ENCODE assay signal across 20 cellular contexts in the genomic region with DNA sequence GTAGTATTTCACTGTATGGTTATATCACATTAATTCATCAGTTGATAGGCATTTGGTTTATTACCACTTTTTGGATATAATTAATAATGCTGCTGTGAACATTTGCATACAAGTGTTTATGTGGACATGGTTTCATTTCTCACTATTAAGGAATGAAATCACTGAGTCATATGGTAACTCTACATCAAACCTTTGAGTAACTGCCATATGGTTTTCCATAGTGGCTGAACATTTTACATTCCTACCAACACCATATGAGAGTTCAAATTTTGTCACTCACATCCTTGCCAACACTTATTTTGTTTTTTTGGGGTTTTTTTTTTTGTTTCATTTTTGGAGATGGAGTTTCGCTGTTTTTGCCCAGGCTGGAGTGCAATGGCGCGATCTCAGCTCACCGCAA. TPM values are rescaled to one million over a fixed set of nuclear protein-coding genes. Genes with fewer than 3 reads are reported as not detected.
DNase-seq lines count a peak whose midpoint lies in the region; ATAC-seq lines count a peak whose summit lies in the region.
"Had no signal": no experiment of that assay in that cellular context is flagged by ENCODE, and none has a peak within 500 bp of the region (broad histone marks: within the 10 kb centered on the region; RNA-seq: fewer than 3 reads in every experiment).

No MANE protein-coding gene starts in this region.

- peaks cover 2% of the 10 kb centered on the region for H3K4me1 Mint-ChIP-seq in activated naive CD8-positive, alpha-beta T cell treated with anti-CD3 and anti-CD28 coated beads for 36 hours
- peaks cover 2% of the 10 kb centered on the region for H3K4me1 Mint-ChIP-seq in activated naive CD8-positive, alpha-beta T cell treated with anti-CD3 and anti-CD28 coated beads, Interleukin-2, amount 50 U/mL, for 24 hours
- H3K4me1 Mint-ChIP-seq in activated T-helper 17 cell treated with anti-CD3 and anti-CD28 coated beads, Interleukin-2, amount 50 U/mL, for 72 hours, result no peaks in the 10 kb centered on the region
- no peaks in the 10 kb centered on the region for H3K4me1 Mint-ChIP-seq in stimulated activated effector memory CD8-positive, alpha-beta T cell treated with anti-CD3 and anti-CD28 coated beads, Interleukin-12 subunit alpha, Interleukin-12 subunit beta, amount 100 ng/mL, for 72 hours
- no peaks in the 10 kb centered on the region for H3K4me1 Mint-ChIP-seq in effector memory CD8-positive, alpha-beta T cell (ENCODE audit: low read depth in 2 of 2)
- H3K4me1 Mint-ChIP-seq: B cell, CD14-positive monocyte, IgD-negative memory B cell had no signal

- peaks cover 20% of the 10 kb centered on the region for H3K36me3 Mint-ChIP-seq in activated naive CD8-positive, alpha-beta T cell treated with anti-CD3 and anti-CD28 coated beads for 36 hours
- peaks cover 26% of the 10 kb centered on the region for H3K36me3 Mint-ChIP-seq in activated naive CD8-positive, alpha-beta T cell treated with anti-CD3 and anti-CD28 coated beads, Interleukin-2, amount 50 U/mL, for 24 hours (ENCODE audit: low read depth)
- H3K36me3 Mint-ChIP-seq in activated T-helper 17 cell treated with anti-CD3 and anti-CD28 coated beads, Interleukin-2, amount 50 U/mL, for 72 hours (ENCODE audit: low read depth), result peaks cover 86% of the 10 kb centered on the region
- H3K36me3 Mint-ChIP-seq in stimulated activated effector memory CD8-positive, alpha-beta T cell treated with anti-CD3 and anti-CD28 coated beads, Interleukin-12 subunit alpha, Interleukin-12 subunit beta, amount 100 ng/mL, for 72 hours, result peaks cover 100% of the 10 kb centered on the region
- H3K36me3 Mint-ChIP-seq in effector memory CD8-positive, alpha-beta T cell (ENCODE audit: insufficient read depth), result peaks cover 87% of the 10 kb centered on the region

- DNase-seq in activated naive CD8-positive, alpha-beta T cell treated with anti-CD3 and anti-CD28 coated beads for 36 hours, result no peak
- no peak for DNase-seq in activated naive CD8-positive, alpha-beta T cell treated with anti-CD3 and anti-CD28 coated beads, Interleukin-2, amount 50 U/mL, for 24 hours
- peak; percentile 34 for DNase-seq in ELR (ENCODE audit: low read depth)
- no peak for DNase-seq in stimulated activated effector memory CD8-positive, alpha-beta T cell treated with anti-CD3 and anti-CD28 coated beads, Interleukin-12 subunit alpha, Interleukin-12 subunit beta, amount 100 ng/mL, for 72 hours (ENCODE audit: low spot score in 2 of 2)
- no peak for DNase-seq in effector memory CD8-positive, alpha-beta T cell
- DNase-seq: Calu3, DMS79 treated with DMSO at 0.1 percent for 48 hours, H7, HFFc6, MM.1S, NCI-H2029, NCI-H446 treated with DMSO at 0.1 percent for 48 hours, NCI-H526, SHP77 had no signal

- H3K4me3 Mint-ChIP-seq in activated naive CD8-positive, alpha-beta T cell treated with anti-CD3 and anti-CD28 coated beads for 36 hours, result no peak overlapping the region
- H3K4me3 Mint-ChIP-seq in activated naive CD8-positive, alpha-beta T cell treated with anti-CD3 and anti-CD28 coated beads, Interleukin-2, amount 50 U/mL, for 24 hours, result no peak overlapping the region
- H3K4me3 Mint-ChIP-seq in activated T-helper 17 cell treated with anti-CD3 and anti-CD28 coated beads, Interleukin-2, amount 50 U/mL, for 72 hours, result no peak overlapping the region
- no peak overlapping the region for H3K4me3 Mint-ChIP-seq in stimulated activated effector memory CD8-positive, alpha-beta T cell treated with anti-CD3 and anti-CD28 coated beads, Interleukin-12 subunit alpha, Interleukin-12 subunit beta, amount 100 ng/mL, for 72 hours
- H3K4me3 Mint-ChIP-seq in effector memory CD8-positive, alpha-beta T cell, result no peak overlapping the region
- H3K4me3 Mint-ChIP-seq: B cell, CD14-positive monocyte, HFFc6, IgD-negative memory B cell had no signal

- ATAC-seq in activated naive CD8-positive, alpha-beta T cell treated with anti-CD3 and anti-CD28 coated beads, Interleukin-2, amount 50 U/mL, for 24 hours, result no peak
- peak; percentile 69 for ATAC-seq in activated T-helper 17 cell treated with anti-CD3 and anti-CD28 coated beads, Interleukin-2, amount 50 U/mL, for 72 hours (replicated peaks)
- no peak for ATAC-seq in stimulated activated effector memory CD8-positive, alpha-beta T cell treated with anti-CD3 and anti-CD28 coated beads, Interleukin-12 subunit alpha, Interleukin-12 subunit beta, amount 100 ng/mL, for 72 hours
- ATAC-seq in effector memory CD8-positive, alpha-beta T cell (replicated peaks), result no peak
- no peak for ATAC-seq in HG02763 (IDR thresholded peaks at IDR 0.05; ENCODE audit: unreplicated experiment)
- ATAC-seq in GM19395 (IDR thresholded peaks at IDR 0.05; ENCODE audit: unreplicated experiment), result no peak

- H3K9me3 Mint-ChIP-seq in activated naive CD8-positive, alpha-beta T cell treated with anti-CD3 and anti-CD28 coated beads for 36 hours, result no peaks in the 10 kb centered on the region
- H3K9me3 Mint-ChIP-seq in activated naive CD8-positive, alpha-beta T cell treated with anti-CD3 and anti-CD28 coated beads, Interleukin-2, amount 50 U/mL, for 24 hours, result no peaks in the 10 kb centered on the region
- H3K9me3 Mint-ChIP-seq in activated T-helper 17 cell treated with anti-CD3 and anti-CD28 coated beads, Interleukin-2, amount 50 U/mL, for 72 hours, result no peaks in the 10 kb centered on the region
- no peaks in the 10 kb centered on the region for H3K9me3 Mint-ChIP-seq in stimulated activated effector memory CD8-positive, alpha-beta T cell treated with anti-CD3 and anti-CD28 coated beads, Interleukin-12 subunit alpha, Interleukin-12 subunit beta, amount 100 ng/mL, for 72 hours
- no peaks in the 10 kb centered on the region for H3K9me3 Mint-ChIP-seq in effector memory CD8-positive, alpha-beta T cell
- H3K9me3 Mint-ChIP-seq: HFFc6, IgD-negative memory B cell had no signal

- no peaks in the 10 kb centered on the region for H3K27me3 Mint-ChIP-seq in activated naive CD8-positive, alpha-beta T cell treated with anti-CD3 and anti-CD28 coated beads for 36 hours
- H3K27me3 Mint-ChIP-seq in activated naive CD8-positive, alpha-beta T cell treated with anti-CD3 and anti-CD28 coated beads, Interleukin-2, amount 50 U/mL, for 24 hours, result no peaks in the 10 kb centered on the region
- no peaks in the 10 kb centered on the region for H3K27me3 Mint-ChIP-seq in activated T-helper 17 cell treated with anti-CD3 and anti-CD28 coated beads, Interleukin-2, amount 50 U/mL, for 72 hours
- H3K27me3 Mint-ChIP-seq in effector memory CD8-positive, alpha-beta T cell, result no peaks in the 10 kb centered on the region
- H3K27me3 Mint-ChIP-seq: B cell, IgD-negative memory B cell had no signal

- H3K27ac Mint-ChIP-seq in activated naive CD8-positive, alpha-beta T cell treated with anti-CD3 and anti-CD28 coated beads for 36 hours, result peak overlapping the region; percentile 42
- H3K27ac Mint-ChIP-seq in activated naive CD8-positive, alpha-beta T cell treated with anti-CD3 and anti-CD28 coated beads, Interleukin-2, amount 50 U/mL, for 24 hours, result no peak overlapping the region
- H3K27ac Mint-ChIP-seq in activated T-helper 17 cell treated with anti-CD3 and anti-CD28 coated beads, Interleukin-2, amount 50 U/mL, for 72 hours, result peak overlapping the region; percentile 65
- H3K27ac Mint-ChIP-seq in stimulated activated effector memory CD8-positive, alpha-beta T cell treated with anti-CD3 and anti-CD28 coated beads, Interleukin-12 subunit alpha, Interleukin-12 subunit beta, amount 100 ng/mL, for 72 hours, result peak overlapping the region; percentile 60
- no peak overlapping the region for H3K27ac Mint-ChIP-seq in effector memory CD8-positive, alpha-beta T cell

RNA-seq across cellular contexts. Expression of gene EAPP, which starts 30.2 kb away (rescaled TPM):
- total RNA-seq in activated naive CD8-positive, alpha-beta T cell treated with anti-CD3 and anti-CD28 coated beads for 36 hours, result 10 to 100 TPM; 38.6 to 39.2 TPM
- total RNA-seq in activated T-helper 17 cell treated with anti-CD3 and anti-CD28 coated beads, Interleukin-2, amount 50 U/mL, for 72 hours, result 10 to 100 TPM; 33.6 to 46.9 TPM

Comparison
In these comparisons a context has a peak if more than half of its experiments do, and no peak if none do; other contexts are left out.
1. H3K27ac Mint-ChIP-seq: peak in activated naive CD8-positive, alpha-beta T cell treated with anti-CD3 and anti-CD28 coated beads for 36 hours (single experiment), activated T-helper 17 cell treated with anti-CD3 and anti-CD28 coated beads, Interleukin-2, amount 50 U/mL, for 72 hours (single experiment) and stimulated activated effector memory CD8-positive, alpha-beta T cell treated with anti-CD3 and anti-CD28 coated beads, Interleukin-12 subunit alpha, Interleukin-12 subunit beta, amount 100 ng/mL, for 72 hours (single experiment); none in activated naive CD8-positive, alpha-beta T cell treated with anti-CD3 and anti-CD28 coated beads, Interleukin-2, amount 50 U/mL, for 24 hours (single experiment) and effector memory CD8-positive, alpha-beta T cell (0 of 2).